In the genomic region with DNA sequence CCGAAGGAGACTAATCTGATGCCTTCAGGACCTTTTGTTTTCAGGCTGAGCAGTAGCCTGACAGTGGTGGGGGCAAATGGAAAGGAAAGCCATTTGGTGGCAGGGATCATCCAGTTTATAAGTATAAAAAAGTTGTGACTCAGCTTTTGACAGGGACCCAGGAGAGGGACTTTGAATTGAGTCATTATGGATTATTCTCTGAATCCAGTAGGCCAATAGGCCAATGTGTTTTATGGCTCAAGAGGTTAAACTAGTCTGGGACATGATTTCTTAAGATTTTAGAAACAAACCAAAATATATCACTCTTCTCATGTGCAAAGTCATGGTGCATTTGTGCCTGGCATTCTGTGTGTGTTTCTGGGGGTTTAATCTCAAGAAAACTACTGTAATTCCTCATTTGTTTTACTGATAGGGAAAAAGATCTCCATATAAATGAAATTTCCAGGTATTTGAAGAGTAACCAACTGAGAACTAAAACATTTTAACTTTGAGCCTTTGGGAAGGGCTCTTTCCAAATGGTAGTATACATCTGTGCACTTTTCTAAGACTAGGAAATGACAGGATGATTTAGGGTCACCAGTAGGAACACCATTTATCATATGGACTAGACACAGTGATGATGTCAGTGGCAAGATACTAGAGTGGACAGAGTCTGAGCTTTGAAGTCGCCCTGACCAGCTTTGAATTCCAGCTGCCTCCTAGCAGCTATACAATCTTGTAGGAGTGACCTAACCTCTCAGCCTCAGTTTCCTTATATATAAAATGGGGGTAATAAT, we compare ENCODE assay signal across 2 cellular contexts.
TF ChIP-seq lines count a peak whose summit lies in the region.

No MANE protein-coding gene starts in this region.

TF ChIP-seq in A549, 52 proteins besides CTCF, POLR2A, EP300 and RAD21:
- TF ChIP-seq FOSL2 (IDR thresholded peaks at IDR 0.05) (no peak), FOSL2 (CRISPR knock-in tag; IDR thresholded peaks at IDR 0.05) (no peak), HOXB13 (CRISPR knock-in tag; IDR thresholded peaks at IDR 0.05; ENCODE audit: low read depth) (no peak), MAZ (IDR thresholded peaks at IDR 0.05; ENCODE audit: borderline replicate concordance, low read depth, low read length) (no peak), FOXS1 (CRISPR knock-in tag; IDR thresholded peaks at IDR 0.05) (no peak), MAFK (IDR thresholded peaks at IDR 0.05; ENCODE audit: partially characterized antibody) (no peak), PHF8 (IDR thresholded peaks at IDR 0.05; ENCODE audit: borderline replicate concordance, low read depth) (no peak)

TF ChIP-seq in K562, 482 proteins besides CTCF, POLR2A, EP300 and RAD21 (continues in another document):
- TF ChIP-seq DMBX1 (CRISPR knock-in tag; IDR thresholded peaks at IDR 0.05; ENCODE audit: borderline replicate concordance) (no peak), TAF15 (IDR thresholded peaks at IDR 0.05; ENCODE audit: low read depth, low read length) (no peak), CHD4 (IDR thresholded peaks at IDR 0.05; ENCODE audit: insufficient read depth, insufficient replicate concordance, low read depth, low read length, poor library complexity, severe bottlenecking) (no peak), ERF (CRISPR knock-in tag; IDR thresholded peaks at IDR 0.05) (no peak), ZNF785 (CRISPR knock-in tag; IDR thresholded peaks at IDR 0.05) (no peak), ZNF76 (CRISPR knock-in tag; IDR thresholded peaks at IDR 0.05; ENCODE audit: borderline replicate concordance) (no peak)
- TF ChIP-seq, protein P1, sequence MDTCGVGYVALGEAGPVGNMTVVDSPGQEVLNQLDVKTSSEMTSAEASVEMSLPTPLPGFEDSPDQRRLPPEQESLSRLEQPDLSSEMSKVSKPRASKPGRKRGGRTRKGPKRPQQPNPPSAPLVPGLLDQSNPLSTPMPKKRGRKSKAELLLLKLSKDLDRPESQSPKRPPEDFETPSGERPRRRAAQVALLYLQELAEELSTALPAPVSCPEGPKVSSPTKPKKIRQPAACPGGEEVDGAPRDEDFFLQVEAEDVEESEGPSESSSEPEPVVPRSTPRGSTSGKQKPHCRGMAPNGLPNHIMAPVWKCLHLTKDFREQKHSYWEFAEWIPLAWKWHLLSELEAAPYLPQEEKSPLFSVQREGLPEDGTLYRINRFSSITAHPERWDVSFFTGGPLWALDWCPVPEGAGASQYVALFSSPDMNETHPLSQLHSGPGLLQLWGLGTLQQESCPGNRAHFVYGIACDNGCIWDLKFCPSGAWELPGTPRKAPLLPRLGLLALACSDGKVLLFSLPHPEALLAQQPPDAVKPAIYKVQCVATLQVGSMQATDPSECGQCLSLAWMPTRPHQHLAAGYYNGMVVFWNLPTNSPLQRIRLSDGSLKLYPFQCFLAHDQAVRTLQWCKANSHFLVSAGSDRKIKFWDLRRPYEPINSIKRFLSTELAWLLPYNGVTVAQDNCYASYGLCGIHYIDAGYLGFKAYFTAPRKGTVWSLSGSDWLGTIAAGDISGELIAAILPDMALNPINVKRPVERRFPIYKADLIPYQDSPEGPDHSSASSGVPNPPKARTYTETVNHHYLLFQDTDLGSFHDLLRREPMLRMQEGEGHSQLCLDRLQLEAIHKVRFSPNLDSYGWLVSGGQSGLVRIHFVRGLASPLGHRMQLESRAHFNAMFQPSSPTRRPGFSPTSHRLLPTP (IDR thresholded peaks at IDR 0.05; ENCODE audit: borderline replicate concordance, extremely low read depth, insufficient read length), result no peak
- TF ChIP-seq, protein P2, sequence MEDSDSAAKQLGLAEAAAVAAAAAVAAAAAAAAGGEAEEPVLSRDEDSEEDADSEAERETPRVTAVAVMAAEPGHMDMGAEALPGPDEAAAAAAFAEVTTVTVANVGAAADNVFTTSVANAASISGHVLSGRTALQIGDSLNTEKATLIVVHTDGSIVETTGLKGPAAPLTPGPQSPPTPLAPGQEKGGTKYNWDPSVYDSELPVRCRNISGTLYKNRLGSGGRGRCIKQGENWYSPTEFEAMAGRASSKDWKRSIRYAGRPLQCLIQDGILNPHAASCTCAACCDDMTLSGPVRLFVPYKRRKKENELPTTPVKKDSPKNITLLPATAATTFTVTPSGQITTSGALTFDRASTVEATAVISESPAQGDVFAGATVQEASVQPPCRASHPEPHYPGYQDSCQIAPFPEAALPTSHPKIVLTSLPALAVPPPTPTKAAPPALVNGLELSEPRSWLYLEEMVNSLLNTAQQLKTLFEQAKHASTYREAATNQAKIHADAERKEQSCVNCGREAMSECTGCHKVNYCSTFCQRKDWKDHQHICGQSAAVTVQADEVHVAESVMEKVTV (CRISPR knock-in tag; IDR thresholded peaks at IDR 0.05), result no peak
- TF ChIP-seq, protein P3, sequence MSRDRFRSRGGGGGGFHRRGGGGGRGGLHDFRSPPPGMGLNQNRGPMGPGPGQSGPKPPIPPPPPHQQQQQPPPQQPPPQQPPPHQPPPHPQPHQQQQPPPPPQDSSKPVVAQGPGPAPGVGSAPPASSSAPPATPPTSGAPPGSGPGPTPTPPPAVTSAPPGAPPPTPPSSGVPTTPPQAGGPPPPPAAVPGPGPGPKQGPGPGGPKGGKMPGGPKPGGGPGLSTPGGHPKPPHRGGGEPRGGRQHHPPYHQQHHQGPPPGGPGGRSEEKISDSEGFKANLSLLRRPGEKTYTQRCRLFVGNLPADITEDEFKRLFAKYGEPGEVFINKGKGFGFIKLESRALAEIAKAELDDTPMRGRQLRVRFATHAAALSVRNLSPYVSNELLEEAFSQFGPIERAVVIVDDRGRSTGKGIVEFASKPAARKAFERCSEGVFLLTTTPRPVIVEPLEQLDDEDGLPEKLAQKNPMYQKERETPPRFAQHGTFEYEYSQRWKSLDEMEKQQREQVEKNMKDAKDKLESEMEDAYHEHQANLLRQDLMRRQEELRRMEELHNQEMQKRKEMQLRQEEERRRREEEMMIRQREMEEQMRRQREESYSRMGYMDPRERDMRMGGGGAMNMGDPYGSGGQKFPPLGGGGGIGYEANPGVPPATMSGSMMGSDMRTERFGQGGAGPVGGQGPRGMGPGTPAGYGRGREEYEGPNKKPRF (IDR thresholded peaks at IDR 0.05; ENCODE audit: low read depth, low read length), result no peak
- TF ChIP-seq, protein P4, sequence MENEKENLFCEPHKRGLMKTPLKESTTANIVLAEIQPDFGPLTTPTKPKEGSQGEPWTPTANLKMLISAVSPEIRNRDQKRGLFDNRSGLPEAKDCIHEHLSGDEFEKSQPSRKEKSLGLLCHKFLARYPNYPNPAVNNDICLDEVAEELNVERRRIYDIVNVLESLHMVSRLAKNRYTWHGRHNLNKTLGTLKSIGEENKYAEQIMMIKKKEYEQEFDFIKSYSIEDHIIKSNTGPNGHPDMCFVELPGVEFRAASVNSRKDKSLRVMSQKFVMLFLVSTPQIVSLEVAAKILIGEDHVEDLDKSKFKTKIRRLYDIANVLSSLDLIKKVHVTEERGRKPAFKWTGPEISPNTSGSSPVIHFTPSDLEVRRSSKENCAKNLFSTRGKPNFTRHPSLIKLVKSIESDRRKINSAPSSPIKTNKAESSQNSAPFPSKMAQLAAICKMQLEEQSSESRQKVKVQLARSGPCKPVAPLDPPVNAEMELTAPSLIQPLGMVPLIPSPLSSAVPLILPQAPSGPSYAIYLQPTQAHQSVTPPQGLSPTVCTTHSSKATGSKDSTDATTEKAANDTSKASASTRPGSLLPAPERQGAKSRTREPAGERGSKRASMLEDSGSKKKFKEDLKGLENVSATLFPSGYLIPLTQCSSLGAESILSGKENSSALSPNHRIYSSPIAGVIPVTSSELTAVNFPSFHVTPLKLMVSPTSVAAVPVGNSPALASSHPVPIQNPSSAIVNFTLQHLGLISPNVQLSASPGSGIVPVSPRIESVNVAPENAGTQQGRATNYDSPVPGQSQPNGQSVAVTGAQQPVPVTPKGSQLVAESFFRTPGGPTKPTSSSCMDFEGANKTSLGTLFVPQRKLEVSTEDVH (IDR thresholded peaks at IDR 0.05; ENCODE audit: low read depth, partially characterized antibody), result no peak
- TF ChIP-seq, protein P5, sequence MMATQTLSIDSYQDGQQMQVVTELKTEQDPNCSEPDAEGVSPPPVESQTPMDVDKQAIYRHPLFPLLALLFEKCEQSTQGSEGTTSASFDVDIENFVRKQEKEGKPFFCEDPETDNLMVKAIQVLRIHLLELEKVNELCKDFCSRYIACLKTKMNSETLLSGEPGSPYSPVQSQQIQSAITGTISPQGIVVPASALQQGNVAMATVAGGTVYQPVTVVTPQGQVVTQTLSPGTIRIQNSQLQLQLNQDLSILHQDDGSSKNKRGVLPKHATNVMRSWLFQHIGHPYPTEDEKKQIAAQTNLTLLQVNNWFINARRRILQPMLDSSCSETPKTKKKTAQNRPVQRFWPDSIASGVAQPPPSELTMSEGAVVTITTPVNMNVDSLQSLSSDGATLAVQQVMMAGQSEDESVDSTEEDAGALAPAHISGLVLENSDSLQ (IDR thresholded peaks at IDR 0.05), result peak; percentile 95
- TF ChIP-seq, protein P6, sequence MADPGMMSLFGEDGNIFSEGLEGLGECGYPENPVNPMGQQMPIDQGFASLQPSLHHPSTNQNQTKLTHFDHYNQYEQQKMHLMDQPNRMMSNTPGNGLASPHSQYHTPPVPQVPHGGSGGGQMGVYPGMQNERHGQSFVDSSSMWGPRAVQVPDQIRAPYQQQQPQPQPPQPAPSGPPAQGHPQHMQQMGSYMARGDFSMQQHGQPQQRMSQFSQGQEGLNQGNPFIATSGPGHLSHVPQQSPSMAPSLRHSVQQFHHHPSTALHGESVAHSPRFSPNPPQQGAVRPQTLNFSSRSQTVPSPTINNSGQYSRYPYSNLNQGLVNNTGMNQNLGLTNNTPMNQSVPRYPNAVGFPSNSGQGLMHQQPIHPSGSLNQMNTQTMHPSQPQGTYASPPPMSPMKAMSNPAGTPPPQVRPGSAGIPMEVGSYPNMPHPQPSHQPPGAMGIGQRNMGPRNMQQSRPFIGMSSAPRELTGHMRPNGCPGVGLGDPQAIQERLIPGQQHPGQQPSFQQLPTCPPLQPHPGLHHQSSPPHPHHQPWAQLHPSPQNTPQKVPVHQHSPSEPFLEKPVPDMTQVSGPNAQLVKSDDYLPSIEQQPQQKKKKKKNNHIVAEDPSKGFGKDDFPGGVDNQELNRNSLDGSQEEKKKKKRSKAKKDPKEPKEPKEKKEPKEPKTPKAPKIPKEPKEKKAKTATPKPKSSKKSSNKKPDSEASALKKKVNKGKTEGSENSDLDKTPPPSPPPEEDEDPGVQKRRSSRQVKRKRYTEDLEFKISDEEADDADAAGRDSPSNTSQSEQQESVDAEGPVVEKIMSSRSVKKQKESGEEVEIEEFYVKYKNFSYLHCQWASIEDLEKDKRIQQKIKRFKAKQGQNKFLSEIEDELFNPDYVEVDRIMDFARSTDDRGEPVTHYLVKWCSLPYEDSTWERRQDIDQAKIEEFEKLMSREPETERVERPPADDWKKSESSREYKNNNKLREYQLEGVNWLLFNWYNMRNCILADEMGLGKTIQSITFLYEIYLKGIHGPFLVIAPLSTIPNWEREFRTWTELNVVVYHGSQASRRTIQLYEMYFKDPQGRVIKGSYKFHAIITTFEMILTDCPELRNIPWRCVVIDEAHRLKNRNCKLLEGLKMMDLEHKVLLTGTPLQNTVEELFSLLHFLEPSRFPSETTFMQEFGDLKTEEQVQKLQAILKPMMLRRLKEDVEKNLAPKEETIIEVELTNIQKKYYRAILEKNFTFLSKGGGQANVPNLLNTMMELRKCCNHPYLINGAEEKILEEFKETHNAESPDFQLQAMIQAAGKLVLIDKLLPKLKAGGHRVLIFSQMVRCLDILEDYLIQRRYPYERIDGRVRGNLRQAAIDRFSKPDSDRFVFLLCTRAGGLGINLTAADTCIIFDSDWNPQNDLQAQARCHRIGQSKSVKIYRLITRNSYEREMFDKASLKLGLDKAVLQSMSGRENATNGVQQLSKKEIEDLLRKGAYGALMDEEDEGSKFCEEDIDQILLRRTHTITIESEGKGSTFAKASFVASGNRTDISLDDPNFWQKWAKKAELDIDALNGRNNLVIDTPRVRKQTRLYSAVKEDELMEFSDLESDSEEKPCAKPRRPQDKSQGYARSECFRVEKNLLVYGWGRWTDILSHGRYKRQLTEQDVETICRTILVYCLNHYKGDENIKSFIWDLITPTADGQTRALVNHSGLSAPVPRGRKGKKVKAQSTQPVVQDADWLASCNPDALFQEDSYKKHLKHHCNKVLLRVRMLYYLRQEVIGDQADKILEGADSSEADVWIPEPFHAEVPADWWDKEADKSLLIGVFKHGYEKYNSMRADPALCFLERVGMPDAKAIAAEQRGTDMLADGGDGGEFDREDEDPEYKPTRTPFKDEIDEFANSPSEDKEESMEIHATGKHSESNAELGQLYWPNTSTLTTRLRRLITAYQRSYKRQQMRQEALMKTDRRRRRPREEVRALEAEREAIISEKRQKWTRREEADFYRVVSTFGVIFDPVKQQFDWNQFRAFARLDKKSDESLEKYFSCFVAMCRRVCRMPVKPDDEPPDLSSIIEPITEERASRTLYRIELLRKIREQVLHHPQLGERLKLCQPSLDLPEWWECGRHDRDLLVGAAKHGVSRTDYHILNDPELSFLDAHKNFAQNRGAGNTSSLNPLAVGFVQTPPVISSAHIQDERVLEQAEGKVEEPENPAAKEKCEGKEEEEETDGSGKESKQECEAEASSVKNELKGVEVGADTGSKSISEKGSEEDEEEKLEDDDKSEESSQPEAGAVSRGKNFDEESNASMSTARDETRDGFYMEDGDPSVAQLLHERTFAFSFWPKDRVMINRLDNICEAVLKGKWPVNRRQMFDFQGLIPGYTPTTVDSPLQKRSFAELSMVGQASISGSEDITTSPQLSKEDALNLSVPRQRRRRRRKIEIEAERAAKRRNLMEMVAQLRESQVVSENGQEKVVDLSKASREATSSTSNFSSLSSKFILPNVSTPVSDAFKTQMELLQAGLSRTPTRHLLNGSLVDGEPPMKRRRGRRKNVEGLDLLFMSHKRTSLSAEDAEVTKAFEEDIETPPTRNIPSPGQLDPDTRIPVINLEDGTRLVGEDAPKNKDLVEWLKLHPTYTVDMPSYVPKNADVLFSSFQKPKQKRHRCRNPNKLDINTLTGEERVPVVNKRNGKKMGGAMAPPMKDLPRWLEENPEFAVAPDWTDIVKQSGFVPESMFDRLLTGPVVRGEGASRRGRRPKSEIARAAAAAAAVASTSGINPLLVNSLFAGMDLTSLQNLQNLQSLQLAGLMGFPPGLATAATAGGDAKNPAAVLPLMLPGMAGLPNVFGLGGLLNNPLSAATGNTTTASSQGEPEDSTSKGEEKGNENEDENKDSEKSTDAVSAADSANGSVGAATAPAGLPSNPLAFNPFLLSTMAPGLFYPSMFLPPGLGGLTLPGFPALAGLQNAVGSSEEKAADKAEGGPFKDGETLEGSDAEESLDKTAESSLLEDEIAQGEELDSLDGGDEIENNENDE (IDR thresholded peaks at IDR 0.05; ENCODE audit: low read depth, low read length), result no peak
- TF ChIP-seq, protein P7, sequence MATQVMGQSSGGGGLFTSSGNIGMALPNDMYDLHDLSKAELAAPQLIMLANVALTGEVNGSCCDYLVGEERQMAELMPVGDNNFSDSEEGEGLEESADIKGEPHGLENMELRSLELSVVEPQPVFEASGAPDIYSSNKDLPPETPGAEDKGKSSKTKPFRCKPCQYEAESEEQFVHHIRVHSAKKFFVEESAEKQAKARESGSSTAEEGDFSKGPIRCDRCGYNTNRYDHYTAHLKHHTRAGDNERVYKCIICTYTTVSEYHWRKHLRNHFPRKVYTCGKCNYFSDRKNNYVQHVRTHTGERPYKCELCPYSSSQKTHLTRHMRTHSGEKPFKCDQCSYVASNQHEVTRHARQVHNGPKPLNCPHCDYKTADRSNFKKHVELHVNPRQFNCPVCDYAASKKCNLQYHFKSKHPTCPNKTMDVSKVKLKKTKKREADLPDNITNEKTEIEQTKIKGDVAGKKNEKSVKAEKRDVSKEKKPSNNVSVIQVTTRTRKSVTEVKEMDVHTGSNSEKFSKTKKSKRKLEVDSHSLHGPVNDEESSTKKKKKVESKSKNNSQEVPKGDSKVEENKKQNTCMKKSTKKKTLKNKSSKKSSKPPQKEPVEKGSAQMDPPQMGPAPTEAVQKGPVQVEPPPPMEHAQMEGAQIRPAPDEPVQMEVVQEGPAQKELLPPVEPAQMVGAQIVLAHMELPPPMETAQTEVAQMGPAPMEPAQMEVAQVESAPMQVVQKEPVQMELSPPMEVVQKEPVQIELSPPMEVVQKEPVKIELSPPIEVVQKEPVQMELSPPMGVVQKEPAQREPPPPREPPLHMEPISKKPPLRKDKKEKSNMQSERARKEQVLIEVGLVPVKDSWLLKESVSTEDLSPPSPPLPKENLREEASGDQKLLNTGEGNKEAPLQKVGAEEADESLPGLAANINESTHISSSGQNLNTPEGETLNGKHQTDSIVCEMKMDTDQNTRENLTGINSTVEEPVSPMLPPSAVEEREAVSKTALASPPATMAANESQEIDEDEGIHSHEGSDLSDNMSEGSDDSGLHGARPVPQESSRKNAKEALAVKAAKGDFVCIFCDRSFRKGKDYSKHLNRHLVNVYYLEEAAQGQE (CRISPR knock-in tag; IDR thresholded peaks at IDR 0.05; ENCODE audit: low read depth), result no peak
